Comparison of ENCODE assay signal across 18 cellular contexts in genomic region chr16:17835118-17835949, GRCh38.
DNase-seq lines count a peak whose midpoint lies in the region; ATAC-seq and TF ChIP-seq lines count a peak whose summit lies in the region.
"Had no signal": no experiment of that assay in that cellular context is flagged by ENCODE, and none has a peak within 500 bp of the region (broad histone marks: within the 10 kb centered on the region; RNA-seq: fewer than 3 reads in every experiment).

No MANE protein-coding gene starts in this region.

- CTCF ChIA-PET in SK-N-SH (lab: Yijun Ruan, JAX) (interaction anchor here (0.6 kb wide), 1 partner anchor 31 kb away, joined by 3 read pairs; no protein-coding TSS in a partner anchor), PC-3 (lab: Charles Lee) (no interaction called here)

- POLR2A ChIA-PET in SK-N-SH (lab: Yijun Ruan, JAX) (no interaction called here), PC-3 (lab: Charles Lee; ENCODE audit: unreplicated experiment) (no interaction called here)

- H3K9me3 ChIP-seq in GM23248 (ENCODE audit: low read depth) (no peaks in the 10 kb centered on the region), SK-N-SH (no peaks in the 10 kb centered on the region), PC-3 (ENCODE audit: low read length) (no peaks in the 10 kb centered on the region)
- H3K9me3 ChIP-seq: A549 had no signal

- in situ Hi-C loops in GM23248 (cut with MboI), result no loop called here

- no peaks in the 10 kb centered on the region for H3K36me3 ChIP-seq in GM23248 (ENCODE audit: low read depth)
- no peaks in the 10 kb centered on the region for H3K36me3 ChIP-seq in SK-N-SH (replicated peaks in 1 of 2; ENCODE audit: control insufficient read depth in 1 of 2, insufficient read depth in 2 of 2, low read length in 1 of 2)
- H3K36me3 ChIP-seq in PC-3 (ENCODE audit: low read depth, low read length), result no peaks in the 10 kb centered on the region

- no peak for TF ChIP-seq RAD21 in SK-N-SH (IDR thresholded peaks at IDR 0.05; ENCODE audit: low read length)

- ATAC-seq in PC-3, result no peak
- ATAC-seq: A549, T-helper 17 cell had no signal

- H3K9ac ChIP-seq in GM23248 (no peak overlapping the region), SK-N-SH (no peak overlapping the region; the same call in 1 of the 2 replicates), PC-3 (ENCODE audit: low read length) (no peak overlapping the region)
- H3K9ac ChIP-seq: KMS-11 had no signal

- 56 to 66% methylated on average over 4 of the region's 4 CpGs for WGBS in GM23248 (ENCODE audit: low coverage in 1 of 2, low lambda C conversion rate in 2 of 2, missing lambda C conversion rate in 2 of 2), 2 experiments
- whole genome bisulfite sequencing in SK-N-SH (ENCODE audit: low lambda C conversion rate), result 58% methylated on average over 4 of the region's 4 CpGs

- H3K4me3 ChIP-seq in GM23248, result no peak overlapping the region
- H3K4me3 ChIP-seq in SK-N-SH (ENCODE audit: low read depth in 2 of 2, low read length in 1 of 2), result no peak overlapping the region
- H3K4me3 ChIP-seq in PC-3 (ENCODE audit: low read length), result no peak overlapping the region
- H3K4me3 ChIP-seq: A549 had no signal

- H3K79me2 ChIP-seq in GM23248 (ENCODE audit: insufficient read depth) (no peaks in the 10 kb centered on the region), SK-N-SH (ENCODE audit: insufficient read depth) (no peaks in the 10 kb centered on the region), PC-3 (ENCODE audit: low read length) (no peaks in the 10 kb centered on the region)

- H3K4me1 ChIP-seq in GM23248 (ENCODE audit: insufficient read depth) (peaks cover 20% of the 10 kb centered on the region), SK-N-SH (ENCODE audit: control insufficient read depth in 1 of 2, insufficient read depth in 2 of 2, low read depth in 1 of 2, low read length in 1 of 2) (peaks cover 0 to 6% of the 10 kb centered on the region in 2 experiments; a peak in 1 of 4 replicates), PC-3 (ENCODE audit: insufficient read depth, low read length) (no peaks in the 10 kb centered on the region)

- H3K27me3 ChIP-seq in GM23248 (replicated peaks; ENCODE audit: insufficient read depth) (no peaks in the 10 kb centered on the region), SK-N-SH (ENCODE audit: insufficient read depth) (no peaks in the 10 kb centered on the region), PC-3 (ENCODE audit: low read length) (no peaks in the 10 kb centered on the region)

- H3F3A ChIP-seq in GM23248 (ENCODE audit: insufficient read depth) (peaks cover 20% of the 10 kb centered on the region), SK-N-SH (replicated peaks; ENCODE audit: insufficient read depth) (peaks cover 3% of the 10 kb centered on the region), PC-3 (ENCODE audit: low read length, unreplicated experiment) (no peaks in the 10 kb centered on the region)

- peak overlapping the region; percentile 58 for H3K27ac ChIP-seq in GM23248
- H3K27ac ChIP-seq in SK-N-SH (ENCODE audit: low read depth in 2 of 2, low read length in 1 of 2), result peak overlapping the region in 1 of 2 experiments; percentile 94; a peak in 3 of 4 replicates
- no peak overlapping the region for H3K27ac ChIP-seq in PC-3 (ENCODE audit: low read length)
- H3K27ac ChIP-seq: A549, C4-2B, KMS-11 had no signal

- TF ChIP-seq CTCF in SK-N-SH (IDR thresholded peaks at IDR 0.05) (no peak), PC-3 (conservative IDR thresholded peaks at IDR 0.05; ENCODE audit: low read depth, low read length) (no peak)

- BruUV-seq in PC-3 (replicated peaks; lab: Mats Ljungman, UMichigan), result no TSS peak

- intact Hi-C loops in PC-3 (cut with micrococcal nuclease), result no loop called here

- H2AFZ ChIP-seq in GM23248 (no peak overlapping the region), SK-N-SH (ENCODE audit: low read depth) (no peak overlapping the region), PC-3 (ENCODE audit: low read length) (no peak overlapping the region)

- H3K9me2 ChIP-seq in GM23248 (ENCODE audit: insufficient read depth) (no peaks in the 10 kb centered on the region), SK-N-SH (no peaks in the 10 kb centered on the region), PC-3 (replicated peaks; ENCODE audit: low read length) (no peaks in the 10 kb centered on the region)

- H4K20me1 ChIP-seq in GM23248 (ENCODE audit: insufficient read depth), result no peaks in the 10 kb centered on the region
- H4K20me1 ChIP-seq in SK-N-SH (ENCODE audit: insufficient read depth), result no peaks in the 10 kb centered on the region
- no peaks in the 10 kb centered on the region for H4K20me1 ChIP-seq in PC-3 (ENCODE audit: low read length)

- peak; percentile 27 for DNase-seq in AG08395 (ENCODE audit: low spot score)
- DNase-seq in GM23248, result peak; percentile 65
- no peak for DNase-seq in SK-N-SH
- DNase-seq in fibroblast of gingiva (ENCODE audit: low read depth), result peak; percentile 6
- no peak for DNase-seq in LoVo (ENCODE audit: low spot score)
- DNase-seq in PC-3, result no peak
- DNase-seq in hepatic stellate cell (ENCODE audit: low spot score), result no peak
- DNase-seq in NCI-H146 treated with DMSO at 0.1 percent for 48 hours (lab: John Stamatoyannopoulos, UW; ENCODE audit: unreplicated experiment), result no peak
- DNase-seq: GF-D8; NCI-H1417 treated with DMSO at 0.1 percent for 48 hours; NCI-H2029; NCI-H2171 treated with DMSO at 0.1 percent for 48 hours; NCI-H446 treated with DMSO at 0.1 percent for 48 hours; NK-92 treated with Interleukin-12 subunit alpha and Interleukin-12 subunit beta, amount 100 ng/mL, for 24 hours; T-helper 17 cell had no signal

- TF ChIP-seq EP300 in SK-N-SH (IDR thresholded peaks at IDR 0.05; ENCODE audit: borderline replicate concordance in 1 of 2, low read depth in 1 of 2, low read length in 1 of 2), result no peak

- no peak overlapping the region for H3K4me2 ChIP-seq in GM23248 (ENCODE audit: unreplicated experiment)
- peak overlapping the region; percentile 7; the same call in 1 of the 2 replicates for H3K4me2 ChIP-seq in SK-N-SH
- H3K4me2 ChIP-seq in PC-3 (ENCODE audit: low read length), result no peak overlapping the region
- H3K4me2 ChIP-seq: A549, KMS-11 had no signal

TF ChIP-seq in SK-N-SH, 30 proteins besides CTCF, POLR2A, EP300 and RAD21:
- TF ChIP-seq JUND (IDR thresholded peaks at IDR 0.05), result no peak
- TF ChIP-seq, protein P1, sequence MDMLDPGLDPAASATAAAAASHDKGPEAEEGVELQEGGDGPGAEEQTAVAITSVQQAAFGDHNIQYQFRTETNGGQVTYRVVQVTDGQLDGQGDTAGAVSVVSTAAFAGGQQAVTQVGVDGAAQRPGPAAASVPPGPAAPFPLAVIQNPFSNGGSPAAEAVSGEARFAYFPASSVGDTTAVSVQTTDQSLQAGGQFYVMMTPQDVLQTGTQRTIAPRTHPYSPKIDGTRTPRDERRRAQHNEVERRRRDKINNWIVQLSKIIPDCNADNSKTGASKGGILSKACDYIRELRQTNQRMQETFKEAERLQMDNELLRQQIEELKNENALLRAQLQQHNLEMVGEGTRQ (IDR thresholded peaks at IDR 0.05; ENCODE audit: borderline replicate concordance, low read depth, low read length), result no peak
- no peak for TF ChIP-seq TCF12 (IDR thresholded peaks at IDR 0.05)
- no peak for TF ChIP-seq PBX3 (IDR thresholded peaks at IDR 0.05)
- no peak for TF ChIP-seq FOXJ3 (CRISPR knock-in tag; IDR thresholded peaks at IDR 0.05)
- TF ChIP-seq, protein P2, sequence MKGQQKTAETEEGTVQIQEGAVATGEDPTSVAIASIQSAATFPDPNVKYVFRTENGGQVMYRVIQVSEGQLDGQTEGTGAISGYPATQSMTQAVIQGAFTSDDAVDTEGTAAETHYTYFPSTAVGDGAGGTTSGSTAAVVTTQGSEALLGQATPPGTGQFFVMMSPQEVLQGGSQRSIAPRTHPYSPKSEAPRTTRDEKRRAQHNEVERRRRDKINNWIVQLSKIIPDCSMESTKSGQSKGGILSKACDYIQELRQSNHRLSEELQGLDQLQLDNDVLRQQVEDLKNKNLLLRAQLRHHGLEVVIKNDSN (IDR thresholded peaks at IDR 0.05; ENCODE audit: borderline replicate concordance, low read depth), result no peak
- TF ChIP-seq MXI1 (IDR thresholded peaks at IDR 0.05; ENCODE audit: low read depth, low read length), result no peak
- no peak for TF ChIP-seq YY1 (IDR thresholded peaks at IDR 0.05; ENCODE audit: low read depth)
- no peak for TF ChIP-seq EZH2phosphoT487 (IDR thresholded peaks at IDR 0.05; ENCODE audit: borderline replicate concordance, low read depth)
- no peak for TF ChIP-seq TEAD4 (IDR thresholded peaks at IDR 0.05; ENCODE audit: borderline replicate concordance, insufficient read depth)
- TF ChIP-seq IRF3 (IDR thresholded peaks at IDR 0.05; ENCODE audit: low read depth, low read length), result no peak
- TF ChIP-seq TAF1 (IDR thresholded peaks at IDR 0.05; ENCODE audit: borderline replicate concordance, low read depth, low read length), result no peak
- no peak for TF ChIP-seq SIN3A (IDR thresholded peaks at IDR 0.05; ENCODE audit: borderline replicate concordance, low read depth, low read length)
- TF ChIP-seq RXRA (IDR thresholded peaks at IDR 0.05; ENCODE audit: borderline replicate concordance, low read depth), result no peak
- TF ChIP-seq CHD2 (IDR thresholded peaks at IDR 0.05; ENCODE audit: low read length, partially characterized antibody), result no peak
- TF ChIP-seq NFIC (IDR thresholded peaks at IDR 0.05; ENCODE audit: borderline replicate concordance), result no peak
- TF ChIP-seq NRF1 (IDR thresholded peaks at IDR 0.05; ENCODE audit: low read depth, low read length), result no peak

Comparison
In these comparisons a context has a peak if more than half of its experiments do, and no peak if none do; other contexts are left out.
1. DNase-seq: peak in AG08395 (single experiment), GM23248 (single experiment) and fibroblast of gingiva (single experiment); none in SK-N-SH (single experiment), LoVo (single experiment), PC-3 (single experiment), hepatic stellate cell (single experiment) and NCI-H146 treated with DMSO at 0.1 percent for 48 hours (single experiment).